Comparison of ENCODE assay signal across 9 cellular contexts in genomic region chr11:124311269-124311668, GRCh38. TPM values are rescaled to one million over a fixed set of nuclear protein-coding genes. Genes with fewer than 3 reads are reported as not detected.
"Had no signal": no experiment of that assay in that cellular context is flagged by ENCODE, and none has a peak within 500 bp of the region (broad histone marks: within the 10 kb centered on the region; RNA-seq: fewer than 3 reads in every experiment).

No MANE protein-coding gene starts in this region.

- DNase-seq: H9, KG1 had no signal

- H2AFZ ChIP-seq: GM23338 had no signal

- H3K4me3 ChIP-seq: GM23338, K562 had no signal

- H3K27ac ChIP-seq: HL-60 had no signal

- H3K4me2 ChIP-seq: GM23338 had no signal

- H3K4me3 Mint-ChIP-seq: GM23338, H9 had no signal

- H3K9me3 Mint-ChIP-seq: GM23338, H9 had no signal

- H3K27ac Mint-ChIP-seq: GM23338, H9 had no signal

- H3K4me1 Mint-ChIP-seq: GM23338, H9 had no signal

- ATAC-seq: GM23338, HepG2, K562 had no signal

- FAIRE-seq: H1, H54, HepG2, K562 had no signal

RNA-seq across cellular contexts. Expression of gene OR8D1, which starts 2.5 kb away (rescaled TPM):
- total RNA-seq: GM23338, H1, H9, HepG2, HT1080, K562 had no signal
- polyA plus RNA-seq: GM23338, H1, HepG2 had no signal

RNA-seq across cellular contexts. Expression of gene OR8D2, which starts 8.7 kb away (rescaled TPM):
- total RNA-seq: GM23338, H1, H9, HepG2, HT1080, K562 had no signal
- polyA plus RNA-seq: GM23338, H1, HepG2 had no signal

RNA-seq across cellular contexts. Expression of gene OR8G5, which starts 55.1 kb away (rescaled TPM):
- total RNA-seq: GM23338, H1, H9, HepG2, HT1080 had no signal
- polyA plus RNA-seq: GM23338, H1, HepG2 had no signal
